In the genomic region with DNA sequence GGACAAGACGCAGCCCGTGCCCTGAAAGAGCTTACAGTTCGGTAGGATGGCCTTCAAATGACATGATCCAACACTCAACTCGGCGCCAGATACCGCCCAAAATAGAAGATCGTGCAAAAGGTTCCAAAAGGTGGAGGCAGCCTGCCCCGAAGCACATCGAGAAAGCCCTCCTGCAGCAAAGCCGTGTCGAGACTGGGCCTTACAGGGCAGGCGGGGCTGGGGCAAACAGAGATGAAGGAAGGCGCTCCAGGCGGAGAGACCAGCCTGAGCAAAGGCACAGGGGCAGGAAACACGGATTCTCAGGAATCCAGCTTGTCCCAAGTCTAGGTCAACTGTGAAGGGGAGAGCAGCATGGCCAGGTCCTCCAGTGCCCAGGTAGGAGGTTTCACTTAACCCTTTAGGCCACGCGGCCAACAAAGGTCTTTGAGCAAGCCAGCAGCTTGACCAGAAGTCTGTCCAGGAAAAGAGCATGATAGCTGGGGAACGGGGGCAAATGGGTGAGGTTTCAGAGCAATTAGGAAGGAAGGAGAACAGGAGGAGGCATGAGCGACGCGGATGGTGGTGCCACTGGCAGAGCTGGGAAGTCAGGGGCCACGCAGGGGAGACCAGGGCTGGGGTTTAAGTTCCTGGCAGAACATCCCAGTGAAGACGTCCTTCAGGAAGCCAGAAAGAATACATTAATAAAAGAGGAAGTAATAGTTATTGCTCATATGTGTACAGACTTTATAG, we compare ENCODE assay signal across 10 cellular contexts. TPM values are rescaled to one million over a fixed set of nuclear protein-coding genes. Genes with fewer than 3 reads are reported as not detected.
DNase-seq lines count a peak whose midpoint lies in the region; ATAC-seq and TF ChIP-seq lines count a peak whose summit lies in the region.
"Had no signal": no experiment of that assay in that cellular context is flagged by ENCODE, and none has a peak within 500 bp of the region (broad histone marks: within the 10 kb centered on the region; RNA-seq: fewer than 3 reads in every experiment).

No MANE protein-coding gene starts in this region.

- H3K4me3 ChIP-seq in sigmoid colon (peak overlapping the region in 1 of 4 donors; percentile 54), brain microvascular endothelial cell (ENCODE audit: low read depth, low read length) (no peak overlapping the region)

- no peaks in the 10 kb centered on the region for H3K9me3 ChIP-seq in sigmoid colon
- H3K9me3 ChIP-seq: HAP-1 had no signal

- no peaks in the 10 kb centered on the region for H3K9me3 Mint-ChIP-seq in effector memory CD8-positive, alpha-beta T cell

- TF ChIP-seq CTCF in sigmoid colon (IDR thresholded peaks at IDR 0.05), result no peak
- no peak for TF ChIP-seq CTCF in brain microvascular endothelial cell (IDR thresholded peaks at IDR 0.05; ENCODE audit: low read depth, low read length, missing control alignments)

- ATAC-seq in effector memory CD8-positive, alpha-beta T cell (replicated peaks), result no peak

- DNase-seq in DMS 273 (lab: John Stamatoyannopoulos, UW; ENCODE audit: unreplicated experiment) (peak; percentile 57), DMS 273 treated with DMSO at 0.1 percent for 48 hours (lab: John Stamatoyannopoulos, UW) (no peak), NOMO-1 treated with dmso at 0.1 percent for 144 hours (lab: John Stamatoyannopoulos, UW; ENCODE audit: unreplicated experiment) (peak; percentile 10), sigmoid colon (peak; percentile 60), NCI-H510A treated with DMSO at 0.1 percent for 48 hours (lab: John Stamatoyannopoulos, UW) (no peak), activated gamma-delta T cell (lab: John Stamatoyannopoulos, UW) (no peak), brain microvascular endothelial cell (no peak)
- no peak for DNase-seq in effector memory CD8-positive, alpha-beta T cell

- in situ Hi-C loops in brain microvascular endothelial cell (cut with HindIII; ENCODE audit: low pct_ligation_motif_present, low sequenced_read_pairs), result no loop called here

- H3K4me1 ChIP-seq in sigmoid colon, result peaks cover 0 to 26% (median 17%) of the 10 kb centered on the region in 4 donors

- peak overlapping the region; percentile 86 to 92 (median 89) for H3K27ac ChIP-seq in sigmoid colon
- H3K27ac ChIP-seq in brain microvascular endothelial cell, result no peak overlapping the region

- peak overlapping the region; percentile 89 to 95 for H3K4me3 Mint-ChIP-seq in effector memory CD8-positive, alpha-beta T cell

- peaks cover 17 to 18% of the 10 kb centered on the region in 2 donors for H3K4me1 Mint-ChIP-seq in effector memory CD8-positive, alpha-beta T cell (ENCODE audit: low read depth in 2 of 2)

- H3K36me3 Mint-ChIP-seq in effector memory CD8-positive, alpha-beta T cell (ENCODE audit: insufficient read depth), result peaks cover 14% of the 10 kb centered on the region

- intact Hi-C loops in sigmoid colon (cut with DNase I), result loop anchor here (2.0 to 10.0 kb wide), 6 partner anchors 21 to 1363 kb away; partner anchors contain the start of genes EIF1, RARA and SMARCE1

- TF ChIP-seq POLR2A in sigmoid colon (IDR thresholded peaks at IDR 0.05), result no peak

- 52% methylated on average over 23 of the region's 23 CpGs for WGBS in sigmoid colon, 2 donors

- no peaks in the 10 kb centered on the region for H3K27me3 Mint-ChIP-seq in effector memory CD8-positive, alpha-beta T cell

- H3K27ac Mint-ChIP-seq in effector memory CD8-positive, alpha-beta T cell, result peak overlapping the region; percentile 99

- no peaks in the 10 kb centered on the region for H3K27me3 ChIP-seq in sigmoid colon
- H3K27me3 ChIP-seq in brain microvascular endothelial cell (replicated peaks), result no peaks in the 10 kb centered on the region

- H3K36me3 ChIP-seq in sigmoid colon, result no peaks in the 10 kb centered on the region
- H3K36me3 ChIP-seq in brain microvascular endothelial cell (replicated peaks), result no peaks in the 10 kb centered on the region
- H3K36me3 ChIP-seq: HAP-1 had no signal

- no peak for TF ChIP-seq EP300 in sigmoid colon (IDR thresholded peaks at IDR 0.05)

RNA-seq across cellular contexts. Expression of gene EIF1, which starts 21.2 kb away (rescaled TPM):
- total RNA-seq in sigmoid colon, result 100 to 1,000 TPM; 246 to 572 (median 430) TPM
- polyA plus RNA-seq in sigmoid colon, result 100 to 1,000 TPM; 384 to 515 (median 507) TPM

RNA-seq across cellular contexts. Expression of gene KRT17, which starts 43.1 kb away (rescaled TPM):
- 1 to 10 TPM in 2 of 4 donors, not detected in 2; 1.2 to 5.3 TPM for total RNA-seq in sigmoid colon
- polyA plus RNA-seq in sigmoid colon, result under 1 TPM in 1 of 3 donors, not detected in 2; 0.17 TPM

RNA-seq across cellular contexts. Expression of gene GAST, which starts 44.7 kb away (rescaled TPM):
- not detected for total RNA-seq in sigmoid colon
- not detected for polyA plus RNA-seq in sigmoid colon
- total RNA-seq: urinary bladder had no signal
- polyA plus RNA-seq: urinary bladder had no signal

RNA-seq across cellular contexts. Expression of gene KRT16, which starts 54.9 kb away (rescaled TPM):
- total RNA-seq in sigmoid colon, result under 1 TPM in 1 of 4 donors, not detected in 3; 0.83 TPM
- polyA plus RNA-seq in sigmoid colon, result under 1 TPM in 2 of 3 donors, not detected in 1; 0.09 to 0.60 TPM
- total RNA-seq: urinary bladder had no signal

Comparison
In these comparisons a context has a peak if more than half of its experiments do, and no peak if none do; other contexts are left out.
1. DNase-seq: peak in DMS 273 (single experiment), NOMO-1 treated with dmso at 0.1 percent for 144 hours (single experiment) and sigmoid colon (single experiment); none in DMS 273 treated with DMSO at 0.1 percent for 48 hours (single experiment), effector memory CD8-positive, alpha-beta T cell (0 of 3), NCI-H510A treated with DMSO at 0.1 percent for 48 hours (single experiment), activated gamma-delta T cell (single experiment) and brain microvascular endothelial cell (single experiment).